In the genomic region with DNA sequence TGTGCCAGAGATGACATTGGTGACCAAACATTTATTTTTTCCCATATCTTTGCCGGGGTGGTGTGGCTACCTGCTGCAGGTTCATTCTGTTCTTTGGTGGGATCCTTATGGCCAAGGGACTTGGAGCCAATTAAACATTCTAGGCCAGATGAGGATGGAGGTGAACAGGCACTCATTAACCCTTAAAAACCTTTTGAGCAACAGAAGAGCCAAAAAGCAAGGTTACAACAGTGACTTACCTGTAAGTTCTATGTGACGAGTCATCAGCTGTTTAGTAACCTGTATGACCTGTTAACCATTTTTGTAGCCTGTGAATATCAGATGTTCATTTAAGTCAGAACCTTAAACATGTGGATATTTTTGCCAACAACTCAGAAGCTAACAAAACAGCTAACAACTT, we compare ENCODE assay signal across 23 cellular contexts.
A peak's percentile ranks its signal among the peaks of the same experiment; 100 is the strongest.
DNase-seq lines count a peak whose midpoint lies in the region; ATAC-seq, FAIRE-seq and TF ChIP-seq lines count a peak whose summit lies in the region.
"Had no signal": no experiment of that assay in that cellular context is flagged by ENCODE, and none has a peak within 500 bp of the region (broad histone marks: within the 10 kb centered on the region; RNA-seq: fewer than 3 reads in every experiment).

No MANE protein-coding gene starts in this region.

- TF ChIP-seq EP300 in SK-N-SH (IDR thresholded peaks at IDR 0.05; ENCODE audit: borderline replicate concordance in 1 of 2, low read depth in 1 of 2, low read length in 1 of 2): no peak

- no peaks in the 10 kb centered on the region for H4K20me1 ChIP-seq in SK-N-SH (ENCODE audit: insufficient read depth)
- H4K20me1 ChIP-seq in KMS-11 (ENCODE audit: insufficient read depth): no peaks in the 10 kb centered on the region
- no peaks in the 10 kb centered on the region for H4K20me1 ChIP-seq in keratinocyte (ENCODE audit: control insufficient read depth, extremely low read depth, insufficient read depth, low read length)

- H3K4me1 ChIP-seq in SK-N-SH (ENCODE audit: control insufficient read depth in 1 of 2, insufficient read depth in 2 of 2, low read depth in 1 of 2, low read length in 1 of 2) (peaks cover 40 to 52% of the 10 kb centered on the region in 2 experiments), KMS-11 (ENCODE audit: low read depth, poor library complexity, severe bottlenecking) (peaks cover 89% of the 10 kb centered on the region), RWPE2 (ENCODE audit: insufficient read depth, poor library complexity, severe bottlenecking) (peaks cover 21% of the 10 kb centered on the region), keratinocyte (ENCODE audit: control insufficient read depth, extremely low read depth, insufficient read depth, low read length) (peaks cover 34% of the 10 kb centered on the region)

- dilution Hi-C loops in keratinocyte (cut with MboI; ENCODE audit: extremely low pct_ligation_motif_present, low sequenced_read_pairs): no loop called here

- H2AFZ ChIP-seq in SK-N-SH (ENCODE audit: low read depth): no peak overlapping the region
- H2AFZ ChIP-seq in KMS-11 (ENCODE audit: low read depth): no peak overlapping the region
- no peak overlapping the region for H2AFZ ChIP-seq in keratinocyte (ENCODE audit: control insufficient read depth, low read length)

- FAIRE-seq in keratinocyte (lab: Jason Lieb, UNC) (peak; percentile 44), urothelium cell line (lab: Jason Lieb, UNC) (no peak)
- FAIRE-seq: G401.6, GM12892, GM18507 had no signal

- no peaks in the 10 kb centered on the region for H3K9me3 ChIP-seq in SK-N-SH
- no peaks in the 10 kb centered on the region for H3K9me3 ChIP-seq in RWPE2 (ENCODE audit: severe bottlenecking)
- no peaks in the 10 kb centered on the region for H3K9me3 ChIP-seq in keratinocyte (ENCODE audit: control insufficient read depth, low read depth, low read length)

- POLR2A ChIA-PET in SK-N-SH (lab: Yijun Ruan, JAX): no interaction called here

- no peak for TF ChIP-seq RAD21 in SK-N-SH (IDR thresholded peaks at IDR 0.05; ENCODE audit: low read length)

- H3K27ac ChIP-seq in SK-N-SH (ENCODE audit: low read depth in 2 of 2, low read length in 1 of 2) (peak overlapping the region; percentile 91 to 95; a peak in 2 of 4 replicates), KMS-11 (peak overlapping the region; percentile 97; the same call in 1 of the 2 replicates), RWPE2 (ENCODE audit: poor library complexity, severe bottlenecking) (no peak overlapping the region), keratinocyte (ENCODE audit: control insufficient read depth, insufficient read depth, low read length) (no peak overlapping the region)
- H3K27ac ChIP-seq: 22Rv1, C4-2B, RWPE1 had no signal

- DNase-seq in SK-N-SH (no peak), RWPE2 (ENCODE audit: low spot score) (no peak), keratinocyte (ENCODE audit: low read depth, low spot score) (no peak), urothelium cell line (ENCODE audit: low spot score) (no peak), head of caudate nucleus (no peak)
- DNase-seq: AML-193, KG1, NCI-H1048, NCI-H1436, NCI-H187 treated with DMSO at 0.1 percent for 48 hours, NCI-H2107, NCI-H446 treated with DMSO at 0.1 percent for 48 hours, NCI-H526 treated with DMSO at 0.1 percent for 48 hours, SIG-M5 had no signal

- intact Hi-C loops in head of caudate nucleus (cut with DNase I): no loop called here

- TF ChIP-seq CTCF in SK-N-SH (IDR thresholded peaks at IDR 0.05) (no peak), KMS-11 (conservative IDR thresholded peaks at IDR 0.05; ENCODE audit: low read depth, low read length) (no peak), RWPE2 (IDR thresholded peaks at IDR 0.05; ENCODE audit: poor library complexity, severe bottlenecking) (no peak), keratinocyte (optimal IDR thresholded peaks at IDR 0.05 in 1 of 3, IDR thresholded peaks at IDR 0.05 in 1 of 3, conservative IDR thresholded peaks at IDR 0.05 in 1 of 3; ENCODE audit: extremely low read depth in 1 of 3, insufficient read depth in 2 of 3, low read length in 3 of 3) (no peak)

- no peaks in the 10 kb centered on the region for H3K9me2 ChIP-seq in SK-N-SH

- WGBS in SK-N-SH (ENCODE audit: low lambda C conversion rate): 96% methylated on average over 2 of the region's 2 CpGs

- H3K4me2 ChIP-seq in SK-N-SH (no peak overlapping the region), KMS-11 (peak overlapping the region; percentile 38), keratinocyte (ENCODE audit: control insufficient read depth, extremely low read depth, insufficient read depth, low read depth, low read length) (no peak overlapping the region)

- H3K9ac ChIP-seq in SK-N-SH (no peak overlapping the region), KMS-11 (no peak overlapping the region), keratinocyte (ENCODE audit: control insufficient read depth, extremely low read depth, insufficient read depth, low read length) (no peak overlapping the region)

- H3K36me3 ChIP-seq in SK-N-SH (replicated peaks in 1 of 2; ENCODE audit: control insufficient read depth in 1 of 2, insufficient read depth in 2 of 2, low read length in 1 of 2) (peaks cover 22 to 31% of the 10 kb centered on the region in 2 experiments), KMS-11 (ENCODE audit: insufficient read depth) (no peaks in the 10 kb centered on the region), RWPE2 (ENCODE audit: low read depth) (no peaks in the 10 kb centered on the region), keratinocyte (ENCODE audit: control insufficient read depth in 2 of 2, extremely low read depth in 1 of 2, insufficient read depth in 2 of 2, low read length in 2 of 2) (peaks cover 0 to 5% of the 10 kb centered on the region in 2 experiments)

- H3K9me1 ChIP-seq in keratinocyte (ENCODE audit: control insufficient read depth, extremely low read depth, insufficient read depth, low read length): no peaks in the 10 kb centered on the region

- H3K27me3 ChIP-seq in SK-N-SH (ENCODE audit: insufficient read depth) (no peaks in the 10 kb centered on the region), KMS-11 (ENCODE audit: insufficient read depth, low read depth) (no peaks in the 10 kb centered on the region), RWPE2 (ENCODE audit: insufficient read depth, poor library complexity, severe bottlenecking) (no peaks in the 10 kb centered on the region), keratinocyte (ENCODE audit: control insufficient read depth, extremely low read depth, insufficient read depth, low read length) (no peaks in the 10 kb centered on the region)

- TF ChIP-seq POLR2A in GM18505 (IDR thresholded peaks at IDR 0.05; ENCODE audit: borderline replicate concordance, extremely low read depth, insufficient read depth, insufficient read length): no peak

- CTCF ChIA-PET in SK-N-SH (lab: Yijun Ruan, JAX): no interaction called here

- H3K4me3 ChIP-seq in SK-N-SH (ENCODE audit: low read depth in 2 of 2, low read length in 1 of 2) (no peak overlapping the region), KMS-11 (IDR thresholded peaks at IDR 0.05; ENCODE audit: insufficient read depth, low read depth, low read length) (no peak overlapping the region), RWPE2 (ENCODE audit: severe bottlenecking) (no peak overlapping the region), keratinocyte (ENCODE audit: control insufficient read depth in 2 of 3, extremely low read depth in 1 of 3, insufficient read depth in 2 of 3, low read depth in 1 of 3, low read length in 3 of 3) (no peak overlapping the region)

- H3F3A ChIP-seq in SK-N-SH (replicated peaks; ENCODE audit: insufficient read depth): peaks cover 62% of the 10 kb centered on the region

- ATAC-seq in SK-N-SH treated with all-trans-retinoic acid at 6 μM for 48 hours (no peak), RWPE2 (ENCODE audit: low read depth) (0 out of 3 replicates have a peak, but pooled peaks have one; percentile 11), GM18505 (IDR thresholded peaks at IDR 0.05; ENCODE audit: unreplicated experiment) (no peak)

- no peaks in the 10 kb centered on the region; the same call in 1 of the 2 replicates for H3K79me2 ChIP-seq in SK-N-SH (ENCODE audit: insufficient read depth)
- H3K79me2 ChIP-seq in KMS-11 (ENCODE audit: insufficient read depth, low read depth): no peaks in the 10 kb centered on the region
- no peaks in the 10 kb centered on the region for H3K79me2 ChIP-seq in keratinocyte (ENCODE audit: control insufficient read depth, insufficient read depth, low read length)

TF ChIP-seq in SK-N-SH, 30 proteins besides CTCF, POLR2A, EP300 and RAD21 (continues in another document):
- TF ChIP-seq, protein P1, sequence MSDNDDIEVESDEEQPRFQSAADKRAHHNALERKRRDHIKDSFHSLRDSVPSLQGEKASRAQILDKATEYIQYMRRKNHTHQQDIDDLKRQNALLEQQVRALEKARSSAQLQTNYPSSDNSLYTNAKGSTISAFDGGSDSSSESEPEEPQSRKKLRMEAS (IDR thresholded peaks at IDR 0.05; ENCODE audit: low read depth): no peak
- no peak for TF ChIP-seq NFIC (IDR thresholded peaks at IDR 0.05; ENCODE audit: borderline replicate concordance)
- TF ChIP-seq, protein P2, sequence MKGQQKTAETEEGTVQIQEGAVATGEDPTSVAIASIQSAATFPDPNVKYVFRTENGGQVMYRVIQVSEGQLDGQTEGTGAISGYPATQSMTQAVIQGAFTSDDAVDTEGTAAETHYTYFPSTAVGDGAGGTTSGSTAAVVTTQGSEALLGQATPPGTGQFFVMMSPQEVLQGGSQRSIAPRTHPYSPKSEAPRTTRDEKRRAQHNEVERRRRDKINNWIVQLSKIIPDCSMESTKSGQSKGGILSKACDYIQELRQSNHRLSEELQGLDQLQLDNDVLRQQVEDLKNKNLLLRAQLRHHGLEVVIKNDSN (IDR thresholded peaks at IDR 0.05; ENCODE audit: borderline replicate concordance, low read depth): no peak

TF ChIP-seq in SK-N-SH treated with all-trans-retinoic acid at 6 μM for 48 hours, 23 proteins besides CTCF, POLR2A, EP300 and RAD21 (continues in another document):
- TF ChIP-seq, protein P3, sequence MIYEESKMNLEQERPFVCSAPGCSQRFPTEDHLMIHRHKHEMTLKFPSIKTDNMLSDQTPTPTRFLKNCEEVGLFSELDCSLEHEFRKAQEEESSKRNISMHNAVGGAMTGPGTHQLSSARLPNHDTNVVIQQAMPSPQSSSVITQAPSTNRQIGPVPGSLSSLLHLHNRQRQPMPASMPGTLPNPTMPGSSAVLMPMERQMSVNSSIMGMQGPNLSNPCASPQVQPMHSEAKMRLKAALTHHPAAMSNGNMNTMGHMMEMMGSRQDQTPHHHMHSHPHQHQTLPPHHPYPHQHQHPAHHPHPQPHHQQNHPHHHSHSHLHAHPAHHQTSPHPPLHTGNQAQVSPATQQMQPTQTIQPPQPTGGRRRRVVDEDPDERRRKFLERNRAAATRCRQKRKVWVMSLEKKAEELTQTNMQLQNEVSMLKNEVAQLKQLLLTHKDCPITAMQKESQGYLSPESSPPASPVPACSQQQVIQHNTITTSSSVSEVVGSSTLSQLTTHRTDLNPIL (CRISPR knock-in tag; IDR thresholded peaks at IDR 0.05; ENCODE audit: low read depth): no peak

Comparison
In these comparisons a context has a peak if more than half of its experiments do, and no peak if none do; other contexts are left out.
1. H3K27ac ChIP-seq: peak in SK-N-SH (2 of 2) and KMS-11 (single experiment); none in RWPE2 (single experiment) and keratinocyte (single experiment).